ENCODE assay signal across 1 cellular context in genomic region chr5:176415240-176416122, GRCh38.
TF ChIP-seq lines count a peak whose summit lies in the region.

No MANE protein-coding gene starts in this region.

TF ChIP-seq in endothelial cell of umbilical vein, 7 proteins besides CTCF, POLR2A, EP300 and RAD21:
- TF ChIP-seq MAX (IDR thresholded peaks at IDR 0.05; ENCODE audit: insufficient read depth, insufficient read length) (no peak), GATA2 (IDR thresholded peaks at IDR 0.05; ENCODE audit: insufficient read depth, insufficient read length, low read depth, low read length) (no peak), POLR2AphosphoS5 (IDR thresholded peaks at IDR 0.05; ENCODE audit: insufficient read depth, low read depth, low read length) (no peak), JUN (IDR thresholded peaks at IDR 0.05; ENCODE audit: borderline replicate concordance, insufficient read depth, insufficient read length, low read depth) (no peak), EZH2 (IDR thresholded peaks at IDR 0.05; ENCODE audit: borderline replicate concordance, low read depth, low read length, severe bottlenecking) (no peak), MYC (IDR thresholded peaks at IDR 0.05; ENCODE audit: low read depth, low read length) (no peak), FOS (IDR thresholded peaks at IDR 0.05; ENCODE audit: borderline replicate concordance, insufficient read depth, low read length) (no peak)
